Comparison of ENCODE assay signal across 8 cellular contexts in genomic region chr9:89425921-89426388, GRCh38.
DNase-seq lines count a peak whose midpoint lies in the region; ATAC-seq, FAIRE-seq and TF ChIP-seq lines count a peak whose summit lies in the region.

No MANE protein-coding gene starts in this region.

- peak; percentile 1 for ATAC-seq in GM21576 (IDR thresholded peaks at IDR 0.05; ENCODE audit: unreplicated experiment)

- TF ChIP-seq CTCF in D721Med (IDR thresholded peaks at IDR 0.05; ENCODE audit: insufficient read depth, missing control alignments): no peak
- no peak for TF ChIP-seq CTCF in colonic mucosa (IDR thresholded peaks at IDR 0.05)

- H3K27ac ChIP-seq in SJSA1 (no peak overlapping the region), layer of hippocampus (ENCODE audit: low read depth, low read length) (peak overlapping the region; percentile 97), colonic mucosa (no peak overlapping the region)

- no peaks in the 10 kb centered on the region for H3K36me3 ChIP-seq in SJSA1
- H3K36me3 ChIP-seq in colonic mucosa: no peaks in the 10 kb centered on the region

- H3K9ac ChIP-seq in colonic mucosa (ENCODE audit: low read depth in 2 of 2, low read length in 2 of 2): no peak overlapping the region

- H3K4me3 ChIP-seq in SJSA1: no peak overlapping the region
- no peak overlapping the region for H3K4me3 ChIP-seq in colonic mucosa

- in situ Hi-C loops in KBM-7 (cut with MboI; ENCODE audit: low pct_unique_long_range_greater_than_20kb, low sequenced_read_pairs): no loop called here

- H3K9me3 ChIP-seq in SJSA1 (replicated peaks) (no peaks in the 10 kb centered on the region), colonic mucosa (no peaks in the 10 kb centered on the region)

- peaks cover 40% of the 10 kb centered on the region for H3K4me1 ChIP-seq in SJSA1 (replicated peaks)
- H3K4me1 ChIP-seq in colonic mucosa: peaks cover 4% of the 10 kb centered on the region

- DNase-seq in Ammon's horn (ENCODE audit: low spot score): peak; percentile 79
- DNase-seq in SJSA1 (ENCODE audit: low read depth in 1 of 2, low spot score in 2 of 2): peak; percentile 52 to 63
- no peak for DNase-seq in D721Med (ENCODE audit: insufficient read length, low spot score)
- DNase-seq in NCI-H510A treated with DMSO at 0.1 percent for 48 hours (lab: John Stamatoyannopoulos, UW): no peak
- no peak for DNase-seq in KBM-7
- DNase-seq in colonic mucosa: no peak

- FAIRE-seq in D721Med (lab: Jason Lieb, UNC): no peak

- intact Hi-C loops in colonic mucosa (cut with DNase I): loop anchor here (10.0 kb wide), 1 partner anchor 59 kb away; no protein-coding TSS in a partner anchor

- H3K27me3 ChIP-seq in SJSA1 (replicated peaks) (no peaks in the 10 kb centered on the region), layer of hippocampus (ENCODE audit: control insufficient read depth, insufficient read depth, low read length) (no peaks in the 10 kb centered on the region), colonic mucosa (no peaks in the 10 kb centered on the region)

Comparison
In these comparisons a context has a peak if more than half of its experiments do, and no peak if none do; other contexts are left out.
1. DNase-seq: peak in Ammon's horn (single experiment) and SJSA1 (2 of 2); none in D721Med (single experiment), NCI-H510A treated with DMSO at 0.1 percent for 48 hours (single experiment), KBM-7 (single experiment) and colonic mucosa (single experiment).